2 cellular contexts compared by ENCODE assay signal in genomic region chr6:166375013-166375412, GRCh38.
TF ChIP-seq lines count a peak whose summit lies in the region.

No MANE protein-coding gene starts in this region.

TF ChIP-seq in HepG2, 621 proteins besides CTCF, POLR2A, EP300 and RAD21 (continued from another document):
- no peak for TF ChIP-seq EZH2 (conservative IDR thresholded peaks at IDR 0.05; ENCODE audit: low read depth, low read length)

TF ChIP-seq in HEK293T, 16 proteins besides CTCF, POLR2A, EP300 and RAD21 (continued from another document):
- TF ChIP-seq HDGF (IDR thresholded peaks at IDR 0.05; ENCODE audit: borderline replicate concordance) (no peak), PKNOX1 (IDR thresholded peaks at IDR 0.05) (no peak), SP1 (IDR thresholded peaks at IDR 0.05) (no peak), ELF4 (IDR thresholded peaks at IDR 0.05) (no peak), FOXA1 (IDR thresholded peaks at IDR 0.05) (no peak), NFRKB (IDR thresholded peaks at IDR 0.05) (no peak), L3MBTL2 (conservative IDR thresholded peaks at IDR 0.05) (no peak), ARNT (IDR thresholded peaks at IDR 0.05) (no peak), FOXM1 (IDR thresholded peaks at IDR 0.05; ENCODE audit: borderline replicate concordance) (no peak), CTBP1 (IDR thresholded peaks at IDR 0.05; ENCODE audit: borderline replicate concordance) (no peak), BHLHE40 (IDR thresholded peaks at IDR 0.05; ENCODE audit: borderline replicate concordance) (no peak), LEF1 (IDR thresholded peaks at IDR 0.05; ENCODE audit: borderline replicate concordance) (no peak), FOXK2 (IDR thresholded peaks at IDR 0.05) (no peak), TARDBP (IDR thresholded peaks at IDR 0.05) (no peak), ZNF384 (IDR thresholded peaks at IDR 0.05) (no peak)
